In the genomic region with DNA sequence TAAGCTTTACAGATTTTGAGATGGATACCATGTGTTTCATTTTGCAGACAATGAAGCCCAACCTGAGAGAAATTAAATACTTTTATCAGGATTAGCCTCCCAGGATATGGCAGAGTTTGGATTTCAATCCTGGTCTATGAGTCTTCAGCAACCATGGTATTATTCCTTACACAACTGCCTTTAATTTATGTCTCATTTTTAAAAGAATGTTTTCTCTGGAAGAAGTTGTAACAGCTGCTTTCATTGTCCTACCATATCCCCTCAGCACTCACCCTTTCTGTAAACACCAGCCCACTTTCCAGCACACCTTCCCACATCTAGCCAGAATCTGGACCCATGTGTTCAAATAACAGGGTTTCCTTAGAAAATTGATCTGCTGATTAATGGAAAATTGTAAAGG, we compare ENCODE assay signal across 21 cellular contexts.
DNase-seq lines count a peak whose midpoint lies in the region; ATAC-seq, FAIRE-seq and TF ChIP-seq lines count a peak whose summit lies in the region.
"Had no signal": no experiment of that assay in that cellular context is flagged by ENCODE, and none has a peak within 500 bp of the region (broad histone marks: within the 10 kb centered on the region; RNA-seq: fewer than 3 reads in every experiment).

No MANE protein-coding gene starts in this region.

- no peaks in the 10 kb centered on the region for H3K9me3 ChIP-seq in GM23248 (ENCODE audit: low read depth)
- H3K9me3 ChIP-seq in adipocyte (ENCODE audit: control insufficient read depth, low read length) = peaks cover 2% of the 10 kb centered on the region
- no peaks in the 10 kb centered on the region for H3K9me3 ChIP-seq in keratinocyte (ENCODE audit: control insufficient read depth, low read depth, low read length)
- H3K9me3 ChIP-seq: A549; BLaER1 treated with 17β-estradiol and CSF1 and Interleukin-3, amounts not matched to agents 10 nM and 100 nM had no signal

- no peaks in the 10 kb centered on the region for H3K36me3 ChIP-seq in ACC112 (ENCODE audit: insufficient read depth, low read length)
- no peaks in the 10 kb centered on the region for H3K36me3 ChIP-seq in GM23248 (ENCODE audit: low read depth)
- no peaks in the 10 kb centered on the region for H3K36me3 ChIP-seq in adipocyte (ENCODE audit: control insufficient read depth, insufficient read depth, low read length, severe bottlenecking)
- no peaks in the 10 kb centered on the region for H3K36me3 ChIP-seq in keratinocyte (ENCODE audit: control insufficient read depth in 2 of 2, extremely low read depth in 1 of 2, insufficient read depth in 2 of 2, low read length in 2 of 2)
- H3K36me3 ChIP-seq: BLaER1 treated with 17β-estradiol and CSF1 and Interleukin-3, amounts not matched to agents 10 nM and 100 nM had no signal

- in situ Hi-C loops in GM23248 (cut with MboI) = no loop called here

- no peaks in the 10 kb centered on the region for H3K9me2 ChIP-seq in GM23248 (ENCODE audit: insufficient read depth)

- H3K4me3 ChIP-seq in ACC112 (ENCODE audit: low read depth, low read length) (no peak overlapping the region), GM23248 (no peak overlapping the region), adipocyte (ENCODE audit: low read length) (no peak overlapping the region), keratinocyte (ENCODE audit: control insufficient read depth in 2 of 3, extremely low read depth in 1 of 3, insufficient read depth in 2 of 3, low read depth in 1 of 3, low read length in 3 of 3) (no peak overlapping the region)
- H3K4me3 ChIP-seq: A549; BLaER1 treated with 17β-estradiol and CSF1 and Interleukin-3, amounts not matched to agents 10 nM and 100 nM had no signal

- H3K9me1 ChIP-seq in keratinocyte (ENCODE audit: control insufficient read depth, extremely low read depth, insufficient read depth, low read length) = no peaks in the 10 kb centered on the region

- H3K27me3 ChIP-seq in ACC112 (ENCODE audit: insufficient read depth, low read length) (no peaks in the 10 kb centered on the region), GM23248 (replicated peaks; ENCODE audit: insufficient read depth) (no peaks in the 10 kb centered on the region), adipocyte (replicated peaks; ENCODE audit: control insufficient read depth, insufficient read depth, low read length) (no peaks in the 10 kb centered on the region), keratinocyte (ENCODE audit: control insufficient read depth, extremely low read depth, insufficient read depth, low read length) (no peaks in the 10 kb centered on the region)
- H3K27me3 ChIP-seq: BLaER1 treated with 17β-estradiol and CSF1 and Interleukin-3, amounts not matched to agents 10 nM and 100 nM had no signal

- peak; percentile 8 for DNase-seq in GM23248
- peak; percentile 34 for DNase-seq in adipocyte (ENCODE audit: low read depth)
- DNase-seq in keratinocyte (ENCODE audit: low read depth, low spot score) = no peak
- DNase-seq in NCI-H446 (lab: John Stamatoyannopoulos, UW) = no peak
- DNase-seq in activated effector memory CD4-positive, alpha-beta T cell treated with anti-CD3 and anti-CD28 coated beads, Interleukin-2, amount 50 U/mL, for 16 hours = no peak
- no peak for DNase-seq in activated CD4-positive, CD25-positive, alpha-beta regulatory T cell treated with anti-CD3 and anti-CD28 coated beads, Interleukin-2, amount 50 U/mL, for 72 hours
- DNase-seq: CD8-positive, alpha-beta T cell; DMS53; Kasumi-1; NCI-H1694 treated with DMSO at 0.1 percent for 48 hours; NCI-H2107; NCI-H226; NCI-H524 treated with DMSO at 0.1 percent for 48 hours; PC-3; T-cell had no signal

- ATAC-seq in HG02623 (IDR thresholded peaks at IDR 0.05; ENCODE audit: unreplicated experiment) = no peak
- ATAC-seq: A549; CD8-positive, alpha-beta T cell; PC-3; T-cell had no signal

- peak overlapping the region; percentile 16 for H2AFZ ChIP-seq in ACC112 (ENCODE audit: low read length, unreplicated experiment)
- no peak overlapping the region for H2AFZ ChIP-seq in GM23248
- peak overlapping the region; percentile 61 for H2AFZ ChIP-seq in keratinocyte (ENCODE audit: control insufficient read depth, low read length)

- no peak for FAIRE-seq in keratinocyte (lab: Jason Lieb, UNC)
- FAIRE-seq: A549, H54 had no signal

- peaks cover 35% of the 10 kb centered on the region for H3K4me1 ChIP-seq in ACC112 (ENCODE audit: control insufficient read depth, insufficient read depth, low read length, unreplicated experiment)
- H3K4me1 ChIP-seq in GM23248 (ENCODE audit: insufficient read depth) = peaks cover 31% of the 10 kb centered on the region
- H3K4me1 ChIP-seq in adipocyte (ENCODE audit: control insufficient read depth, insufficient read depth, low read length) = peaks cover 7% of the 10 kb centered on the region
- peaks cover 38% of the 10 kb centered on the region for H3K4me1 ChIP-seq in keratinocyte (ENCODE audit: control insufficient read depth, extremely low read depth, insufficient read depth, low read length)
- H3K4me1 ChIP-seq: BLaER1 treated with 17β-estradiol and CSF1 and Interleukin-3, amounts not matched to agents 10 nM and 100 nM had no signal

- H3F3A ChIP-seq in GM23248 (ENCODE audit: insufficient read depth) = no peaks in the 10 kb centered on the region

- H3K9ac ChIP-seq in GM23248 (no peak overlapping the region), adipocyte (ENCODE audit: low read length) (no peak overlapping the region), keratinocyte (ENCODE audit: control insufficient read depth, extremely low read depth, insufficient read depth, low read length) (no peak overlapping the region)
- H3K9ac ChIP-seq: BLaER1 treated with 17β-estradiol and CSF1 and Interleukin-3, amounts not matched to agents 10 nM and 100 nM had no signal

- dilution Hi-C loops in keratinocyte (cut with MboI; ENCODE audit: extremely low pct_ligation_motif_present, low sequenced_read_pairs) = no loop called here

- H3K79me2 ChIP-seq in ACC112 (ENCODE audit: control insufficient read depth, insufficient read depth, low read length, unreplicated experiment) (no peaks in the 10 kb centered on the region), GM23248 (ENCODE audit: insufficient read depth) (no peaks in the 10 kb centered on the region), keratinocyte (ENCODE audit: control insufficient read depth, insufficient read depth, low read length) (no peaks in the 10 kb centered on the region)

- TF ChIP-seq CTCF in keratinocyte (optimal IDR thresholded peaks at IDR 0.05 in 1 of 3, IDR thresholded peaks at IDR 0.05 in 1 of 3, conservative IDR thresholded peaks at IDR 0.05 in 1 of 3; ENCODE audit: extremely low read depth in 1 of 3, insufficient read depth in 2 of 3, low read length in 3 of 3) = no peak

- H3K4me2 ChIP-seq in GM23248 (ENCODE audit: unreplicated experiment) (no peak overlapping the region), keratinocyte (ENCODE audit: control insufficient read depth, extremely low read depth, insufficient read depth, low read depth, low read length) (no peak overlapping the region)
- H3K4me2 ChIP-seq: A549; BLaER1 treated with 17β-estradiol and CSF1 and Interleukin-3, amounts not matched to agents 10 nM and 100 nM had no signal

- no peaks in the 10 kb centered on the region for H4K20me1 ChIP-seq in GM23248 (ENCODE audit: insufficient read depth)
- H4K20me1 ChIP-seq in keratinocyte (ENCODE audit: control insufficient read depth, extremely low read depth, insufficient read depth, low read length) = no peaks in the 10 kb centered on the region
- H4K20me1 ChIP-seq: BLaER1 treated with 17β-estradiol and CSF1 and Interleukin-3, amounts not matched to agents 10 nM and 100 nM had no signal

- H3K27ac ChIP-seq in ACC112 (ENCODE audit: low read depth, low read length) = no peak overlapping the region; the same call in 1 of the 2 replicates
- H3K27ac ChIP-seq in GM23248 = no peak overlapping the region
- H3K27ac ChIP-seq in keratinocyte (ENCODE audit: control insufficient read depth, insufficient read depth, low read length) = no peak overlapping the region
- H3K27ac ChIP-seq: A549; BLaER1 treated with 17β-estradiol and CSF1 and Interleukin-3, amounts not matched to agents 10 nM and 100 nM; RWPE1 had no signal

Comparison
In these comparisons a context has a peak if more than half of its experiments do, and no peak if none do; other contexts are left out.
1. DNase-seq: peak in GM23248 (single experiment) and adipocyte (single experiment); none in keratinocyte (single experiment), NCI-H446 (0 of 2), activated effector memory CD4-positive, alpha-beta T cell treated with anti-CD3 and anti-CD28 coated beads, Interleukin-2, amount 50 U/mL, for 16 hours (single experiment) and activated CD4-positive, CD25-positive, alpha-beta regulatory T cell treated with anti-CD3 and anti-CD28 coated beads, Interleukin-2, amount 50 U/mL, for 72 hours (single experiment).